In genomic region chr1:119080586-119080985, GRCh38 we compare ENCODE assay signal across 10 cellular contexts. TPM values are rescaled to one million over a fixed set of nuclear protein-coding genes. Genes with fewer than 3 reads are reported as not detected.
DNase-seq lines count a peak whose midpoint lies in the region; ATAC-seq and TF ChIP-seq lines count a peak whose summit lies in the region.
"Had no signal": no experiment of that assay in that cellular context is flagged by ENCODE, and none has a peak within 500 bp of the region (broad histone marks: within the 10 kb centered on the region; RNA-seq: fewer than 3 reads in every experiment).

No MANE protein-coding gene starts in this region.

- in situ Hi-C loops in Caki2 (cut with HindIII; ENCODE audit: low pct_unique_long_range_greater_than_20kb, low sequenced_read_pairs): no loop called here

- DNase-seq in Caki2 (ENCODE audit: low read depth): peak; percentile 18
- peak; percentile 71 for DNase-seq in NT2/D1 (ENCODE audit: low read depth, low spot score)
- peak; percentile 38 for DNase-seq in epidermal melanocyte (ENCODE audit: insufficient read length, low spot score)
- DNase-seq in NCI-H1417 (lab: John Stamatoyannopoulos, UW): no peak
- DNase-seq in NCI-H748 treated with DMSO at 0.1 percent for 48 hours (lab: John Stamatoyannopoulos, UW): no peak
- no peak for DNase-seq in GM20000 (ENCODE audit: low spot score)
- DNase-seq: activated CD4-positive, alpha-beta T cell treated with anti-CD3 and anti-CD28 coated beads for 4 hours; DMS79 treated with DMSO at 0.1 percent for 48 hours had no signal

- H3K4me1 ChIP-seq in NT2/D1 (ENCODE audit: insufficient read depth, insufficient read length): peaks cover 2% of the 10 kb centered on the region

- no peak overlapping the region for H3K4me3 ChIP-seq in NT2/D1 (ENCODE audit: insufficient read length, low read depth)
- peak overlapping the region; percentile 46 for H3K4me3 ChIP-seq in neural cell (ENCODE audit: low read length)

- H3K79me2 ChIP-seq in neural cell (replicated peaks; ENCODE audit: insufficient read depth, low read length): no peaks in the 10 kb centered on the region

- no peak for TF ChIP-seq RAD21 in neural cell (conservative IDR thresholded peaks at IDR 0.05)

- no peaks in the 10 kb centered on the region for H3K27me3 ChIP-seq in NT2/D1 (ENCODE audit: insufficient read depth, insufficient read length)
- H3K27me3 ChIP-seq in neural cell (ENCODE audit: insufficient read depth, low read depth, low read length): no peaks in the 10 kb centered on the region

- no peak overlapping the region for H3K4me2 ChIP-seq in neural cell (ENCODE audit: low read length)

- no peaks in the 10 kb centered on the region for H3K9me2 ChIP-seq in neural cell (ENCODE audit: insufficient read depth, low read length)

- H3K36me3 ChIP-seq in NT2/D1 (ENCODE audit: insufficient read depth, insufficient read length, low read length): peaks cover 6% of the 10 kb centered on the region
- H3K36me3 ChIP-seq in neural cell (ENCODE audit: insufficient read depth, low read length): no peaks in the 10 kb centered on the region

- H3K9me3 ChIP-seq in NT2/D1 (ENCODE audit: insufficient read depth, low read length) (peaks cover 11% of the 10 kb centered on the region; the same call in 1 of the 2 replicates), neural cell (ENCODE audit: low read length) (no peaks in the 10 kb centered on the region)

- H3K9ac ChIP-seq in NT2/D1 (ENCODE audit: insufficient read length, low read depth): no peak overlapping the region
- H3K9ac ChIP-seq in neural cell (ENCODE audit: low read length): no peak overlapping the region

- H2AFZ ChIP-seq in neural cell (ENCODE audit: low read depth, low read length): no peak overlapping the region

- peak overlapping the region; percentile 27 for H3K27ac ChIP-seq in neural cell (ENCODE audit: low read length)

- H4K20me1 ChIP-seq in neural cell (ENCODE audit: insufficient read depth): no peaks in the 10 kb centered on the region

- no peaks in the 10 kb centered on the region for H3F3A ChIP-seq in neural cell (ENCODE audit: insufficient read depth, low read length, poor library complexity, severe bottlenecking)

- TF ChIP-seq CTCF in neural cell (IDR thresholded peaks at IDR 0.05; ENCODE audit: poor library complexity, severe bottlenecking) (no peak), GM20000 (IDR thresholded peaks at IDR 0.05; ENCODE audit: extremely low read depth, missing control alignments) (no peak)

- ATAC-seq in HG03469 (IDR thresholded peaks at IDR 0.05; ENCODE audit: unreplicated experiment): no peak

- no peak for TF ChIP-seq EP300 in neural cell (conservative IDR thresholded peaks at IDR 0.05; ENCODE audit: poor library complexity, severe bottlenecking)

TF ChIP-seq in neural cell, 6 proteins besides CTCF, POLR2A, EP300 and RAD21:
- TF ChIP-seq, protein P1, sequence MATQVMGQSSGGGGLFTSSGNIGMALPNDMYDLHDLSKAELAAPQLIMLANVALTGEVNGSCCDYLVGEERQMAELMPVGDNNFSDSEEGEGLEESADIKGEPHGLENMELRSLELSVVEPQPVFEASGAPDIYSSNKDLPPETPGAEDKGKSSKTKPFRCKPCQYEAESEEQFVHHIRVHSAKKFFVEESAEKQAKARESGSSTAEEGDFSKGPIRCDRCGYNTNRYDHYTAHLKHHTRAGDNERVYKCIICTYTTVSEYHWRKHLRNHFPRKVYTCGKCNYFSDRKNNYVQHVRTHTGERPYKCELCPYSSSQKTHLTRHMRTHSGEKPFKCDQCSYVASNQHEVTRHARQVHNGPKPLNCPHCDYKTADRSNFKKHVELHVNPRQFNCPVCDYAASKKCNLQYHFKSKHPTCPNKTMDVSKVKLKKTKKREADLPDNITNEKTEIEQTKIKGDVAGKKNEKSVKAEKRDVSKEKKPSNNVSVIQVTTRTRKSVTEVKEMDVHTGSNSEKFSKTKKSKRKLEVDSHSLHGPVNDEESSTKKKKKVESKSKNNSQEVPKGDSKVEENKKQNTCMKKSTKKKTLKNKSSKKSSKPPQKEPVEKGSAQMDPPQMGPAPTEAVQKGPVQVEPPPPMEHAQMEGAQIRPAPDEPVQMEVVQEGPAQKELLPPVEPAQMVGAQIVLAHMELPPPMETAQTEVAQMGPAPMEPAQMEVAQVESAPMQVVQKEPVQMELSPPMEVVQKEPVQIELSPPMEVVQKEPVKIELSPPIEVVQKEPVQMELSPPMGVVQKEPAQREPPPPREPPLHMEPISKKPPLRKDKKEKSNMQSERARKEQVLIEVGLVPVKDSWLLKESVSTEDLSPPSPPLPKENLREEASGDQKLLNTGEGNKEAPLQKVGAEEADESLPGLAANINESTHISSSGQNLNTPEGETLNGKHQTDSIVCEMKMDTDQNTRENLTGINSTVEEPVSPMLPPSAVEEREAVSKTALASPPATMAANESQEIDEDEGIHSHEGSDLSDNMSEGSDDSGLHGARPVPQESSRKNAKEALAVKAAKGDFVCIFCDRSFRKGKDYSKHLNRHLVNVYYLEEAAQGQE (IDR thresholded peaks at IDR 0.05; ENCODE audit: borderline replicate concordance): no peak
- TF ChIP-seq SMC3 (conservative IDR thresholded peaks at IDR 0.05; ENCODE audit: poor library complexity) (no peak), EZH2 (IDR thresholded peaks at IDR 0.05; ENCODE audit: borderline replicate concordance, insufficient read depth, low read length, poor library complexity, severe bottlenecking) (no peak), TAF1 (IDR thresholded peaks at IDR 0.05; ENCODE audit: low read depth) (no peak), POLR2AphosphoS5 (IDR thresholded peaks at IDR 0.05) (no peak), MXI1 (conservative IDR thresholded peaks at IDR 0.05; ENCODE audit: poor library complexity, severe bottlenecking) (no peak)

RNA-seq across cellular contexts. Expression of gene WARS2, which starts 59.9 kb away (rescaled TPM):
- total RNA-seq in Caki2 (2014; rRNA removed; shearing (Covaris generic); ENCODE audit: low replicate concordance): 7.1 and 9.5 TPM in 2 replicates
- 4.7 and 4.8 TPM in 2 replicates for polyA plus RNA-seq in neural cell
- polyA minus RNA-seq in neural cell: 13.6 and 15.5 TPM in 2 replicates

Comparison
In these comparisons a context has a peak if more than half of its experiments do, and no peak if none do; other contexts are left out.
1. DNase-seq: peak in Caki2 (single experiment), NT2/D1 (single experiment) and epidermal melanocyte (single experiment); none in NCI-H1417 (0 of 3), NCI-H748 treated with DMSO at 0.1 percent for 48 hours (single experiment) and GM20000 (single experiment).